8 cellular contexts compared by ENCODE assay signal in genomic region chr4:99563310-99564186, GRCh38. TPM values are rescaled to one million over a fixed set of nuclear protein-coding genes. Genes with fewer than 3 reads are reported as not detected.
A peak's percentile ranks its signal among the peaks of the same experiment; 100 is the strongest.
DNase-seq lines count a peak whose midpoint lies in the region; ATAC-seq and TF ChIP-seq lines count a peak whose summit lies in the region.

Gene TRMT10A (minus strand): TSS chr4:99564039. CDS start chr4:99559338, 4,701 bp downstream.

- TF ChIP-seq CTCF in AG04449 (IDR thresholded peaks at IDR 0.05; ENCODE audit: insufficient read depth, low read length, missing control alignments) (no peak), activated B cell treated with CpG ODN at 0.5 μM for 24 hours (IDR thresholded peaks at IDR 0.05) (no peak)

- H3K36me3 Mint-ChIP-seq in activated B cell treated with CpG ODN at 0.5 μM for 24 hours (ENCODE audit: low read depth) (peaks cover 9% of the 10 kb centered on the region), immature natural killer cell (peaks cover 0 to 4% (median 0%) of the 10 kb centered on the region in 3 donors)

- H3K4me3 ChIP-seq in AG04449 (ENCODE audit: low read depth, low read length) = peak within 1 kb of the TSS; percentile 85

- H3K4me3 Mint-ChIP-seq in activated B cell treated with CpG ODN at 0.5 μM for 24 hours (peak within 1 kb of the TSS; percentile 99), immature natural killer cell (peak within 1 kb of the TSS; percentile 95 to 98 (median 98))

- H3K27me3 Mint-ChIP-seq in activated B cell treated with CpG ODN at 0.5 μM for 24 hours (peaks cover 12% of the 10 kb centered on the region), immature natural killer cell (ENCODE audit: low read depth in 3 of 3) (peaks cover 19 to 31% (median 20%) of the 10 kb centered on the region in 3 donors)

- H3K27ac Mint-ChIP-seq in activated B cell treated with CpG ODN at 0.5 μM for 24 hours (peak within 1 kb of the TSS; percentile 100), immature natural killer cell (peak within 1 kb of the TSS; percentile 99 to 100 (median 100))

- H3K9me3 Mint-ChIP-seq in activated B cell treated with CpG ODN at 0.5 μM for 24 hours (no peaks in the 10 kb centered on the region), immature natural killer cell (no peaks in the 10 kb centered on the region)

- peaks cover 18% of the 10 kb centered on the region for H3K4me1 Mint-ChIP-seq in activated B cell treated with CpG ODN at 0.5 μM for 24 hours
- H3K4me1 Mint-ChIP-seq in immature natural killer cell = peaks cover 14 to 32% of the 10 kb centered on the region in 2 donors

- CTCF ChIA-PET in AG04449 (lab: Yijun Ruan, JAX) (interaction anchor here (0.7 to 3.0 kb wide), 5 partner anchors 10 to 385 kb away, joined by 3 to 12 read pairs (median 3); no protein-coding TSS in a partner anchor), activated B cell treated with CpG ODN at 0.5 μM for 24 hours (lab: Charles Lee) (interaction anchor here (0.9 to 3.2 kb wide), 3 partner anchors 245 to 385 kb away, joined by 5 to 38 read pairs (median 12); no protein-coding TSS in a partner anchor)

- intact Hi-C loops in activated B cell treated with CpG ODN at 0.5 μM for 24 hours (cut with micrococcal nuclease) = loop anchor here (1.0 to 5.0 kb wide), 11 partner anchors 253 to 1784 kb away; partner anchors contain the start of genes ADH5, DAPP1, LAMTOR3 and METAP1

- POLR2A ChIA-PET in AG04449 (lab: Yijun Ruan, JAX) (interaction anchor here (0.9 to 1.3 kb wide), 3 partner anchors 304 to 385 kb away, joined by 4 to 5 read pairs (median 5); partner anchors contain the start of gene LAMTOR3), activated B cell treated with CpG ODN at 0.5 μM for 24 hours (lab: Charles Lee) (interaction anchor here (0.5 to 2.8 kb wide), 22 partner anchors 9 to 1421 kb away, joined by 3 to 27 read pairs (median 6); partner anchors contain the start of genes ADH5, DAPP1, DNAJB14 and EIF4E)

- DNase-seq in AG04449 (ENCODE audit: low read depth, low spot score) (peak; percentile 85), NCI-H2227 treated with DMSO at 0.1 percent for 48 hours (lab: John Stamatoyannopoulos, UW) (peak; percentile 97), activated B cell treated with CpG ODN at 0.5 μM for 24 hours (peak; percentile 88), immature natural killer cell (peak; percentile 95), smooth muscle cell of the brain vasculature (ENCODE audit: low read depth, low spot score) (peak; percentile 96)
- peak; percentile 97 for DNase-seq in central memory CD4-positive, alpha-beta T cell

- ATAC-seq in GM18907 (IDR thresholded peaks at IDR 0.05; ENCODE audit: unreplicated experiment) (peak; percentile 96), HG03159 (IDR thresholded peaks at IDR 0.05; ENCODE audit: unreplicated experiment) (peak; percentile 94), activated B cell treated with CpG ODN at 0.5 μM for 24 hours (ENCODE audit: low read depth) (peak; percentile 85)

RNA-seq across cellular contexts. Expression of gene TRMT10A, which starts in this region (rescaled TPM):
- 4.9 and 10.2 TPM in 2 replicates for total RNA-seq in activated B cell treated with CpG ODN at 0.5 μM for 24 hours
- 1 to 10 TPM; 2.1 to 5.4 (median 2.6) TPM for polyA plus RNA-seq in immature natural killer cell

Comparison
In these comparisons a context has a peak if more than half of its experiments do, and no peak if none do; other contexts are left out.
1. Peak in every context shown above with its lines: DNase-seq, ATAC-seq and H3K4me3 ChIP-seq.